8 cellular contexts compared by ENCODE assay signal in genomic region chr15:82571722-82572222, GRCh38. TPM values are rescaled to one million over a fixed set of nuclear protein-coding genes. Genes with fewer than 3 reads are reported as not detected.
DNase-seq lines count a peak whose midpoint lies in the region; ATAC-seq and TF ChIP-seq lines count a peak whose summit lies in the region.

No MANE protein-coding gene starts in this region.

- no peaks in the 10 kb centered on the region for H3K9me3 ChIP-seq in tibial nerve

- 1 to 2% methylated on average over 11 to 17 of the region's 17 CpGs for WGBS in tibial nerve, 2 donors

- H3K4me3 ChIP-seq in tibial nerve = peak overlapping the region; percentile 21 to 50 (median 31)

- H3K27ac ChIP-seq in tibial nerve = peak overlapping the region; percentile 28 to 85 (median 62)

- DNase-seq in DMS79 treated with DMSO at 0.1 percent for 48 hours (lab: John Stamatoyannopoulos, UW) = peak; percentile 45
- DNase-seq in NCI-H2196 treated with DMSO at 0.1 percent for 48 hours (lab: John Stamatoyannopoulos, UW; ENCODE audit: unreplicated experiment) = peak; percentile 11
- DNase-seq in endothelial cell (ENCODE audit: low spot score) = peak; percentile 17
- DNase-seq in medulla oblongata (ENCODE audit: extremely low spot score) = peak; percentile 92
- peak; percentile 21 to 52 for DNase-seq in tibial nerve (ENCODE audit: low spot score in 2 of 2)
- DNase-seq in activated CD4-positive, CD25-positive, alpha-beta regulatory T cell (lab: John Stamatoyannopoulos, UW) = no peak
- DNase-seq in activated CD8-positive, alpha-beta memory T cell treated with anti-CD3 and anti-CD28 coated beads, Interleukin-2, amount 10 ng/mL, durations not matched to agents 7 days and 5 days = no peak

- TF ChIP-seq CTCF in endothelial cell (IDR thresholded peaks at IDR 0.05; ENCODE audit: unreplicated experiment) (no peak), tibial nerve (IDR thresholded peaks at IDR 0.05) (no peak)

- H3K36me3 Mint-ChIP-seq in endothelial cell (ENCODE audit: low read depth, unreplicated experiment) = no peaks in the 10 kb centered on the region
- H3K36me3 Mint-ChIP-seq in activated CD8-positive, alpha-beta memory T cell treated with anti-CD3 and anti-CD28 coated beads, Interleukin-2, amount 10 ng/mL, durations not matched to agents 7 days and 5 days = no peaks in the 10 kb centered on the region

- H3K9me3 Mint-ChIP-seq in endothelial cell (ENCODE audit: unreplicated experiment) = no peaks in the 10 kb centered on the region
- H3K9me3 Mint-ChIP-seq in activated CD8-positive, alpha-beta memory T cell treated with anti-CD3 and anti-CD28 coated beads, Interleukin-2, amount 10 ng/mL, durations not matched to agents 7 days and 5 days (ENCODE audit: low read depth) = no peaks in the 10 kb centered on the region

- TF ChIP-seq POLR2A in tibial nerve (IDR thresholded peaks at IDR 0.05) = peak in 1 of 2 donors; percentile 54

- no peak for ATAC-seq in GM19035 (IDR thresholded peaks at IDR 0.05; ENCODE audit: unreplicated experiment)
- ATAC-seq in activated CD8-positive, alpha-beta memory T cell treated with anti-CD3 and anti-CD28 coated beads, Interleukin-2, amount 10 ng/mL, durations not matched to agents 7 days and 5 days = no peak

- H3K27me3 ChIP-seq in tibial nerve = no peaks in the 10 kb centered on the region

- H3K27ac Mint-ChIP-seq in endothelial cell (ENCODE audit: unreplicated experiment) = no peak overlapping the region
- H3K27ac Mint-ChIP-seq in activated CD8-positive, alpha-beta memory T cell treated with anti-CD3 and anti-CD28 coated beads, Interleukin-2, amount 10 ng/mL, durations not matched to agents 7 days and 5 days = no peak overlapping the region

- peaks cover 6% of the 10 kb centered on the region for H3K27me3 Mint-ChIP-seq in endothelial cell (ENCODE audit: unreplicated experiment)
- peaks cover 30% of the 10 kb centered on the region for H3K27me3 Mint-ChIP-seq in activated CD8-positive, alpha-beta memory T cell treated with anti-CD3 and anti-CD28 coated beads, Interleukin-2, amount 10 ng/mL, durations not matched to agents 7 days and 5 days

- H3K36me3 ChIP-seq in tibial nerve = peaks cover 0 to 15% (median 0%) of the 10 kb centered on the region in 3 donors

- H3K4me1 Mint-ChIP-seq in endothelial cell (ENCODE audit: unreplicated experiment) = peaks cover 5% of the 10 kb centered on the region
- H3K4me1 Mint-ChIP-seq in activated CD8-positive, alpha-beta memory T cell treated with anti-CD3 and anti-CD28 coated beads, Interleukin-2, amount 10 ng/mL, durations not matched to agents 7 days and 5 days = no peaks in the 10 kb centered on the region

- peak in 1 of 2 donors; percentile 82 for TF ChIP-seq EP300 in tibial nerve (IDR thresholded peaks at IDR 0.05)

- CTCF ChIA-PET in activated CD8-positive, alpha-beta memory T cell treated with anti-CD3 and anti-CD28 coated beads, Interleukin-2, amount 10 ng/mL, durations not matched to agents 7 days and 5 days (lab: Charles Lee) = interaction anchor here (0.9 kb wide), 1 partner anchor 13 kb away, joined by 3 read pairs; no protein-coding TSS in a partner anchor

- no peak overlapping the region for H3K4me3 Mint-ChIP-seq in endothelial cell (ENCODE audit: unreplicated experiment)
- H3K4me3 Mint-ChIP-seq in activated CD8-positive, alpha-beta memory T cell treated with anti-CD3 and anti-CD28 coated beads, Interleukin-2, amount 10 ng/mL, durations not matched to agents 7 days and 5 days = no peak overlapping the region

- H3K4me1 ChIP-seq in tibial nerve = peaks cover 0 to 23% (median 3%) of the 10 kb centered on the region in 4 donors

RNA-seq across cellular contexts. Expression of gene RPS17, which starts 31.5 kb away (rescaled TPM):
- total RNA-seq in endothelial cell (ENCODE audit: unreplicated experiment) (1,823 TPM), tibial nerve (1,000 to 10,000 TPM; 1,019 to 1,820 (median 1,439) TPM)
- total RNA-seq in activated CD8-positive, alpha-beta memory T cell treated with anti-CD3 and anti-CD28 coated beads, Interleukin-2, amount 10 ng/mL, durations not matched to agents 7 days and 5 days = 1,000 to 10,000 TPM; 1,238 to 1,479 TPM

Comparison
In these comparisons a context has a peak if more than half of its experiments do, and no peak if none do; other contexts are left out.
1. DNase-seq: peak in DMS79 treated with DMSO at 0.1 percent for 48 hours (single experiment), NCI-H2196 treated with DMSO at 0.1 percent for 48 hours (single experiment), endothelial cell (single experiment), medulla oblongata (single experiment) and tibial nerve (2 of 2); none in activated CD4-positive, CD25-positive, alpha-beta regulatory T cell (0 of 4) and activated CD8-positive, alpha-beta memory T cell treated with anti-CD3 and anti-CD28 coated beads, Interleukin-2, amount 10 ng/mL, durations not matched to agents 7 days and 5 days (single experiment).